In genomic region chr13:99968521-99969367, GRCh38 we compare ENCODE assay signal across 8 cellular contexts. TPM values are rescaled to one million over a fixed set of nuclear protein-coding genes. Genes with fewer than 3 reads are reported as not detected.
DNase-seq lines count a peak whose midpoint lies in the region; ATAC-seq and TF ChIP-seq lines count a peak whose summit lies in the region.

No MANE protein-coding gene starts in this region.

- H3K4me1 Mint-ChIP-seq in activated CD8-positive, alpha-beta T cell treated with anti-CD3 and anti-CD28 coated beads for 36 hours (ENCODE audit: low read depth): peaks cover 19% of the 10 kb centered on the region
- H3K4me1 Mint-ChIP-seq in stimulated activated naive B cell treated with anti-CD40 and anti-IgM and Interleukin-4, amounts not matched to agents 10 μg/mL and 1 μg/mL and 100 μg/mL, for 72 hours: peaks cover 13 to 32% of the 10 kb centered on the region in 2 donors

- DNase-seq in NCI-H146 (lab: John Stamatoyannopoulos, UW) (peak; percentile 29), NCI-H146 treated with DMSO at 0.1 percent for 48 hours (lab: John Stamatoyannopoulos, UW; ENCODE audit: unreplicated experiment) (no peak), iPS DF 6.9 (ENCODE audit: low read depth, low spot score) (no peak), Kasumi-1 (lab: John Stamatoyannopoulos, UW) (no peak)
- DNase-seq in activated CD8-positive, alpha-beta T cell treated with anti-CD3 and anti-CD28 coated beads for 36 hours: no peak
- no peak for DNase-seq in stimulated activated naive B cell treated with anti-CD40 and anti-IgM and Interleukin-4, amounts not matched to agents 10 μg/mL and 1 μg/mL and 100 μg/mL, for 72 hours

- H3K4me3 Mint-ChIP-seq in activated CD8-positive, alpha-beta T cell treated with anti-CD3 and anti-CD28 coated beads for 36 hours: peak overlapping the region; percentile 58
- peak overlapping the region; percentile 73 to 76 for H3K4me3 Mint-ChIP-seq in stimulated activated naive B cell treated with anti-CD40 and anti-IgM and Interleukin-4, amounts not matched to agents 10 μg/mL and 1 μg/mL and 100 μg/mL, for 72 hours

- H3K27ac ChIP-seq in iPS DF 6.9 (ENCODE audit: low read length): no peak overlapping the region

- H3K9me3 Mint-ChIP-seq in activated CD8-positive, alpha-beta T cell treated with anti-CD3 and anti-CD28 coated beads for 36 hours: peaks cover 9% of the 10 kb centered on the region
- H3K9me3 Mint-ChIP-seq in stimulated activated naive B cell treated with anti-CD40 and anti-IgM and Interleukin-4, amounts not matched to agents 10 μg/mL and 1 μg/mL and 100 μg/mL, for 72 hours: peaks cover 4% of the 10 kb centered on the region in 2 donors

- peak overlapping the region; percentile 9 for H3K27ac Mint-ChIP-seq in activated CD8-positive, alpha-beta T cell treated with anti-CD3 and anti-CD28 coated beads for 36 hours
- peak overlapping the region; percentile 79 for H3K27ac Mint-ChIP-seq in stimulated activated naive B cell treated with anti-CD40 and anti-IgM and Interleukin-4, amounts not matched to agents 10 μg/mL and 1 μg/mL and 100 μg/mL, for 72 hours

- peaks cover 11% of the 10 kb centered on the region for H3K36me3 ChIP-seq in iPS DF 6.9 (ENCODE audit: control insufficient read depth, insufficient read depth, low read length)

- POLR2A ChIA-PET in activated CD8-positive, alpha-beta T cell treated with anti-CD3 and anti-CD28 coated beads for 36 hours (lab: Charles Lee): no interaction called here

- peaks cover 6% of the 10 kb centered on the region for H3K36me3 Mint-ChIP-seq in activated CD8-positive, alpha-beta T cell treated with anti-CD3 and anti-CD28 coated beads for 36 hours (ENCODE audit: low read depth)
- H3K36me3 Mint-ChIP-seq in stimulated activated naive B cell treated with anti-CD40 and anti-IgM and Interleukin-4, amounts not matched to agents 10 μg/mL and 1 μg/mL and 100 μg/mL, for 72 hours: peaks cover 10 to 14% of the 10 kb centered on the region in 2 donors

- H3K4me1 ChIP-seq in iPS DF 6.9 (ENCODE audit: control insufficient read depth, insufficient read depth, low read length): peaks cover 4% of the 10 kb centered on the region

- H3K27me3 Mint-ChIP-seq in activated CD8-positive, alpha-beta T cell treated with anti-CD3 and anti-CD28 coated beads for 36 hours: peaks cover 65% of the 10 kb centered on the region
- H3K27me3 Mint-ChIP-seq in stimulated activated naive B cell treated with anti-CD40 and anti-IgM and Interleukin-4, amounts not matched to agents 10 μg/mL and 1 μg/mL and 100 μg/mL, for 72 hours: peaks cover 57 to 72% of the 10 kb centered on the region in 2 donors

- intact Hi-C loops in activated CD8-positive, alpha-beta T cell treated with anti-CD3 and anti-CD28 coated beads for 36 hours (cut with micrococcal nuclease): no loop called here

- peak overlapping the region; percentile 92 for H3K4me3 ChIP-seq in iPS DF 6.9 (ENCODE audit: low read length)

- no peaks in the 10 kb centered on the region for H3K9me3 ChIP-seq in iPS DF 6.9 (ENCODE audit: control insufficient read depth, insufficient read depth, low read length)

- no peaks in the 10 kb centered on the region; the same call in 1 of the 2 replicates for H3K27me3 ChIP-seq in iPS DF 6.9 (ENCODE audit: control insufficient read depth, insufficient read depth, low read length)

- no peak for TF ChIP-seq CTCF in activated CD8-positive, alpha-beta T cell treated with anti-CD3 and anti-CD28 coated beads for 36 hours (IDR thresholded peaks at IDR 0.05)

- no CpG with 5 or more reads among the region's 73 CpGs for WGBS in iPS DF 6.9 (ENCODE audit: insufficient coverage, insufficient read length)

- CTCF ChIA-PET in activated CD8-positive, alpha-beta T cell treated with anti-CD3 and anti-CD28 coated beads for 36 hours (lab: Charles Lee): no interaction called here

- ATAC-seq in activated CD8-positive, alpha-beta T cell treated with anti-CD3 and anti-CD28 coated beads for 36 hours: no peak
- no peak for ATAC-seq in stimulated activated naive B cell treated with anti-CD40 and anti-IgM and Interleukin-4, amounts not matched to agents 10 μg/mL and 1 μg/mL and 100 μg/mL, for 72 hours (replicated peaks)
- ATAC-seq in HG02610 (IDR thresholded peaks at IDR 0.05; ENCODE audit: unreplicated experiment) (no peak), GM19463 (IDR thresholded peaks at IDR 0.05; ENCODE audit: unreplicated experiment) (no peak)

RNA-seq across cellular contexts. Expression of gene ZIC5, which starts 2.8 kb away (rescaled TPM):
- not detected for total RNA-seq in activated CD8-positive, alpha-beta T cell treated with anti-CD3 and anti-CD28 coated beads for 36 hours

RNA-seq across cellular contexts. Expression of gene ZIC2, which starts 12.8 kb away (rescaled TPM):
- not detected for total RNA-seq in activated CD8-positive, alpha-beta T cell treated with anti-CD3 and anti-CD28 coated beads for 36 hours
